8 cellular contexts compared by ENCODE assay signal in the genomic region with DNA sequence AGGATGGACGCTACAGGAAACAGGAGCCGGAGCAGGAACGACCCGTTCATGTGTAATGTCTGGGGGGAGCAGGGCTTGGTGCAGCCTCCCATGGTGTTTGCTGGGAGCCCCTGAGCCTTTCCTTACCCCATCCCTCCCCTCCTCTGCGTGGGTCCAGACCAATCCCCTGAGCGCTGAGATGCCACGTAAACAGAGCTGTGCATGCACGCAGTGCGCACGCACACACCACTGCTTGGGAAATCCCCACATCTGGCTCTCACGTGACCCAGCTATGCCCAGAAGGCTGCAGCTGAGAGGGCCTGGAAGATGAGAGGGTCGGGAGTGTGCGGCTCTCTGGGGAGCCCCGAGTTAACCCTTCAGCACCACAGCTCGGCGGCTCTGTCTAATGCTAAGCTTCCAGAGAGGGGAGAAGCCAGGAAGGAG.
A peak's percentile ranks its signal among the peaks of the same experiment; 100 is the strongest.
DNase-seq lines count a peak whose midpoint lies in the region; ATAC-seq and TF ChIP-seq lines count a peak whose summit lies in the region.

No MANE protein-coding gene starts in this region.

- H2AFZ ChIP-seq in SU-DHL-6 (ENCODE audit: low read depth, low read length, severe bottlenecking) = peak overlapping the region; percentile 4

- H3K4me3 ChIP-seq in SU-DHL-6 (ENCODE audit: insufficient read depth, low read length, poor library complexity, severe bottlenecking) (no peak overlapping the region), skeletal muscle tissue (ENCODE audit: low read length in 3 of 3) (peak overlapping the region in 1 of 3 donors; percentile 22)

- H3K27ac ChIP-seq in SU-DHL-6 (ENCODE audit: low read depth, low read length) (no peak overlapping the region), skeletal muscle tissue (ENCODE audit: low read depth, low read length) (peak overlapping the region; percentile 88)

- H3K27me3 ChIP-seq in SU-DHL-6 (ENCODE audit: low read length) = no peaks in the 10 kb centered on the region
- H3K27me3 ChIP-seq in skeletal muscle tissue (ENCODE audit: control insufficient read depth in 3 of 3, insufficient read depth in 3 of 3, low read length in 3 of 3) = no peaks in the 10 kb centered on the region

- H4K20me1 ChIP-seq in SU-DHL-6 (ENCODE audit: low read depth, low read length) = no peaks in the 10 kb centered on the region

- H3K9ac ChIP-seq in SU-DHL-6 (ENCODE audit: low read length) (peak overlapping the region; percentile 27; the same call in 1 of the 2 replicates), skeletal muscle tissue (ENCODE audit: low read depth in 1 of 3, low read length in 3 of 3) (peak overlapping the region in 2 of 3 donors; percentile 29 to 69)

- H3K36me3 ChIP-seq in SU-DHL-6 (ENCODE audit: low read length) (no peaks in the 10 kb centered on the region), skeletal muscle tissue (ENCODE audit: control insufficient read depth in 3 of 3, insufficient read depth in 3 of 3, low read length in 3 of 3) (peaks cover 0 to 3% (median 0%) of the 10 kb centered on the region in 3 donors)

- H3K9me2 ChIP-seq in SU-DHL-6 (replicated peaks; ENCODE audit: insufficient read depth, low read length) = no peaks in the 10 kb centered on the region

- H3K79me2 ChIP-seq in SU-DHL-6 (ENCODE audit: insufficient read depth, low read length) = no peaks in the 10 kb centered on the region

- peak overlapping the region; percentile 48 for H3K4me2 ChIP-seq in SU-DHL-6 (ENCODE audit: low read depth, low read length, poor library complexity, severe bottlenecking)

- ATAC-seq in GM18520 (IDR thresholded peaks at IDR 0.05; ENCODE audit: unreplicated experiment) = peak; percentile 80
- ATAC-seq in HG02973 (IDR thresholded peaks at IDR 0.05; ENCODE audit: unreplicated experiment) = peak; percentile 75
- ATAC-seq in HG02970 (IDR thresholded peaks at IDR 0.05; ENCODE audit: low FRiP score, unreplicated experiment) = no peak

- DNase-seq in amniotic stem cell (lab: John Stamatoyannopoulos, UW) (peak; percentile 87), hepatic stellate cell (ENCODE audit: low spot score) (peak; percentile 96), NCI-H1092 (lab: John Stamatoyannopoulos, UW) (no peak)

- no peak for TF ChIP-seq CTCF in SU-DHL-6 (IDR thresholded peaks at IDR 0.05; ENCODE audit: insufficient read depth, low read length, poor library complexity, severe bottlenecking)

- H3F3A ChIP-seq in SU-DHL-6 (ENCODE audit: insufficient read depth) = no peaks in the 10 kb centered on the region

- H3K9me3 ChIP-seq in SU-DHL-6 (ENCODE audit: insufficient read depth, low read length) (no peaks in the 10 kb centered on the region), skeletal muscle tissue (ENCODE audit: control insufficient read depth in 3 of 3, low read length in 3 of 3) (no peaks in the 10 kb centered on the region)

- H3K4me1 ChIP-seq in skeletal muscle tissue (ENCODE audit: control insufficient read depth in 3 of 3, insufficient read depth in 3 of 3, low read length in 3 of 3) = peaks cover 21 to 27% (median 27%) of the 10 kb centered on the region in 3 donors
